Comparison of ENCODE assay signal across 22 cellular contexts in genomic region chr1:3321559-3322439, GRCh38.
"Had no signal": no experiment of that assay in that cellular context is flagged by ENCODE, and none has a peak within 500 bp of the region (broad histone marks: within the 10 kb centered on the region; RNA-seq: fewer than 3 reads in every experiment).

No MANE protein-coding gene starts in this region.

- H3K27ac Mint-ChIP-seq: activated CD8-positive, alpha-beta memory T cell treated with anti-CD3 and anti-CD28 coated beads, Interleukin-2, amount 10 ng/mL, durations not matched to agents 7 days and 5 days; activated naive CD4-positive, alpha-beta T cell treated with anti-CD3 and anti-CD28 coated beads, Interleukin-2, amount 50 U/mL, for 24 hours; activated T-cell treated with anti-CD3 and anti-CD28 coated beads, Interleukin-2, amount 50 U/mL, for 24 hours; dendritic cell treated with granulocyte-macrophage colony-stimulating factor and Interleukin-4, amounts not matched to agents 40 ng/mL and 50 ng/mL, for 4 days; endodermal cell; naive thymus-derived CD4-positive, alpha-beta T cell; stimulated activated naive B cell treated with anti-CD40 and anti-IgM and Interleukin-4, amounts not matched to agents 10 μg/mL and 1 μg/mL and 100 μg/mL, for 72 hours; T-helper 2 cell treated with Interferon-gamma antibody and Interleukin-4, amounts not matched to agents 5 μg/mL and 100 μg/mL, for 36 hours had no signal

- H3K27me3 Mint-ChIP-seq: activated CD8-positive, alpha-beta memory T cell treated with anti-CD3 and anti-CD28 coated beads, Interleukin-2, amount 10 ng/mL, durations not matched to agents 7 days and 5 days; progenitor cell of endocrine pancreas had no signal

- H3K9me3 ChIP-seq: body of pancreas, lower lobe of right lung, neutrophil, sigmoid colon, tibial nerve had no signal

- ATAC-seq: activated CD4-positive, CD25-positive, alpha-beta regulatory T cell treated with anti-CD3 and anti-CD28 coated beads, Interleukin-2, amount 50 U/mL, for 24 hours; activated CD8-positive, alpha-beta memory T cell treated with anti-CD3 and anti-CD28 coated beads, Interleukin-2, amount 10 ng/mL, durations not matched to agents 7 days and 5 days; body of pancreas; lower lobe of right lung; naive thymus-derived CD4-positive, alpha-beta T cell; stimulated activated naive B cell treated with anti-CD40 and anti-IgM and Interleukin-4, amounts not matched to agents 10 μg/mL and 1 μg/mL and 100 μg/mL, for 72 hours had no signal

- H3K4me1 Mint-ChIP-seq: endodermal cell had no signal

- H3K36me3 Mint-ChIP-seq: activated CD8-positive, alpha-beta memory T cell treated with anti-CD3 and anti-CD28 coated beads, Interleukin-2, amount 10 ng/mL, durations not matched to agents 7 days and 5 days; activated naive CD4-positive, alpha-beta T cell treated with anti-CD3 and anti-CD28 coated beads, Interleukin-2, amount 50 U/mL, for 24 hours; naive thymus-derived CD4-positive, alpha-beta T cell; stimulated activated naive B cell treated with anti-CD40 and anti-IgM and Interleukin-4, amounts not matched to agents 10 μg/mL and 1 μg/mL and 100 μg/mL, for 72 hours had no signal

- DNase-seq: activated CD4-positive, alpha-beta T cell treated with anti-CD3 and anti-CD28 coated beads, Interleukin-2, amount 50 U/mL, for 48 hours; activated CD8-positive, alpha-beta memory T cell treated with anti-CD3 and anti-CD28 coated beads, Interleukin-2, amount 10 ng/mL, durations not matched to agents 7 days and 5 days; activated effector memory CD4-positive, alpha-beta T cell treated with Interleukin-2 at 50 U/mL for 16 hours; activated T-cell treated with anti-CD3 and anti-CD28 coated beads, Interleukin-2, amount 50 U/mL, for 24 hours; amniotic stem cell; body of pancreas; cerebellar nuclear complex; endodermal cell; hypothalamus; kidney glomerular epithelial cell; lower lobe of right lung; naive thymus-derived CD4-positive, alpha-beta T cell; sigmoid colon; stimulated activated CD4-positive, alpha-beta T cell treated with anti-CD3 and anti-CD28 coated beads, Interleukin-2, amount 100 ng/mL, for 24 hours; stimulated activated naive B cell treated with anti-CD40 and anti-IgM and Interleukin-4, amounts not matched to agents 10 μg/mL and 1 μg/mL and 100 μg/mL, for 72 hours had no signal

- H3K4me3 Mint-ChIP-seq: activated CD8-positive, alpha-beta memory T cell treated with anti-CD3 and anti-CD28 coated beads, Interleukin-2, amount 10 ng/mL, durations not matched to agents 7 days and 5 days; activated naive CD4-positive, alpha-beta T cell treated with anti-CD3 and anti-CD28 coated beads, Interleukin-2, amount 50 U/mL, for 24 hours; activated T-cell treated with anti-CD3 and anti-CD28 coated beads, Interleukin-2, amount 50 U/mL, for 24 hours; dendritic cell treated with granulocyte-macrophage colony-stimulating factor and Interleukin-4, amounts not matched to agents 40 ng/mL and 50 ng/mL, for 4 days; endodermal cell; naive thymus-derived CD4-positive, alpha-beta T cell; stimulated activated naive B cell treated with anti-CD40 and anti-IgM and Interleukin-4, amounts not matched to agents 10 μg/mL and 1 μg/mL and 100 μg/mL, for 72 hours; T-helper 2 cell treated with Interferon-gamma antibody and Interleukin-4, amounts not matched to agents 5 μg/mL and 100 μg/mL, for 36 hours had no signal

- H3K27ac ChIP-seq: lower lobe of right lung, neutrophil had no signal

- H3K36me3 ChIP-seq: lower lobe of right lung, neutrophil, sigmoid colon, tibial nerve had no signal

- H3K9me3 Mint-ChIP-seq: activated naive CD4-positive, alpha-beta T cell treated with anti-CD3 and anti-CD28 coated beads, Interleukin-2, amount 50 U/mL, for 24 hours; endodermal cell had no signal

- H3K4me3 ChIP-seq: body of pancreas, lower lobe of right lung, sigmoid colon, tibial nerve had no signal

- H3K27me3 ChIP-seq: body of pancreas had no signal
